ENCODE assay signal across 1 cellular context in the genomic region with DNA sequence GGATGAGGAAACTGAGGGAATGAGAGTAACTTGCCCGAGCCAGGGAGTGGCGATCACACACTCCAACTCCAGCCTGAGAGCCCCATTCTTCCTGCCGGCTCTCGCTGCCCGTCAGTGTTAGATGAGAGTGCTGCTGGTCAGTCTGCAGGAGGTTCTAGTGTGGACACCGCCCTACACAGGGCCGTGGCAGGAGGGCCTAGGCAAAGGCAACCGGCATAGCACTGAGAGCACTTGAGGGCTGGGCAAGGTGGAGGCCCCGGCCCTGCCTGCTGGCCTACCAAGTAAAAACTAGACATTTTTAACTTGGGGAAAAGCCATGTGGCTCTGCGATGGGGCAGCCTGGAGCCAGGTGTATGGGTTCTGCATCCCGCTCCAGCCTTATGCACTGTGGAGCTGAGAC.
TF ChIP-seq lines count a peak whose summit lies in the region.

No MANE protein-coding gene starts in this region.

TF ChIP-seq in K562, 482 proteins besides CTCF, POLR2A, EP300 and RAD21:
- TF ChIP-seq RFX5 (IDR thresholded peaks at IDR 0.05; ENCODE audit: low read depth, low read length) (no peak), RCOR1 (IDR thresholded peaks at IDR 0.05; ENCODE audit: borderline replicate concordance in 1 of 2, low read depth in 2 of 2, low read length in 2 of 2) (no peak), POLR2G (IDR thresholded peaks at IDR 0.05; ENCODE audit: low read depth, low read length) (0 out of 2 replicates have a peak, but pooled peaks have one; percentile 18), RBM22 (IDR thresholded peaks at IDR 0.05; ENCODE audit: low read depth, low read length, poor library complexity, severe bottlenecking) (peak; percentile 65)
